8 cellular contexts compared by ENCODE assay signal in the genomic region with DNA sequence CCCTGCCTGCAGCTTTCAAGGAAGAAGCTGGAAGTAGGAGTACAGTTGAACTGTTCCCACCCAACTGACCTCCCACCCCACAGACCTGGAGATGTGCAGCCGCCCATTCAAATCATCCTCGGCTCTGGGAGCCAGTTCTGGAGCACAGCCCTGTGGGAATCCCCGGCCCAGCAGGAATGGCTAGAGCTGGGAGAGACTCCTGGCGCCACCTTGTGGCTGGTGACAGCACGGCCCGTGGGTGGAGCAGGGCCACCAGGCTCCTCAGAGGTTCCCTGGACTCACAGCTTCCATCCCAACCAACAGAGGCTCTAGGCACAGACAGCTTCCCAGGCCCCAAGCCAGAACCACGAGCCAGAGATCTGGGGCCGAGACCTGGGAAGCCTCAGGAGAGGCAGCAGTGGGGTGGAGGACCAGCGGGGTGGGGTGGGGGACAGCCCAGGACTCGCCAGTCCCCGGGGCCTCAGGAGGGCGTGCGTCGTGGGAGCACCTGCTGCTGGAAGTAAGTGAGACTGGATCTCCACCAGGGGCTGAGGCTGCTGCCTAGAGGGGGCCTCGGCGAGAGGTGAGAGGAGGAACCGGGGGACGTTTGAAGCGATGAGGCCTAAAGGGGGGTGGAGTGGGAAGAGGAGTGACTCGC. TPM values are rescaled to one million over a fixed set of nuclear protein-coding genes. Genes with fewer than 3 reads are reported as not detected.
A peak's percentile ranks its signal among the peaks of the same experiment; 100 is the strongest.
DNase-seq lines count a peak whose midpoint lies in the region; ATAC-seq and TF ChIP-seq lines count a peak whose summit lies in the region.

No MANE protein-coding gene starts in this region.

- no peak overlapping the region for H3K4me3 Mint-ChIP-seq in activated naive CD4-positive, alpha-beta T cell treated with anti-CD3 and anti-CD28 coated beads for 36 hours

- H3K4me1 Mint-ChIP-seq in activated naive CD4-positive, alpha-beta T cell treated with anti-CD3 and anti-CD28 coated beads for 36 hours (ENCODE audit: low read depth), result peaks cover 3% of the 10 kb centered on the region

- H3K9me3 Mint-ChIP-seq in activated naive CD4-positive, alpha-beta T cell treated with anti-CD3 and anti-CD28 coated beads for 36 hours, result no peaks in the 10 kb centered on the region

- ATAC-seq in RWPE2 (ENCODE audit: low read depth) (peak; percentile 89), gastroesophageal sphincter (peak; percentile 95), HG03039 (IDR thresholded peaks at IDR 0.05; ENCODE audit: unreplicated experiment) (no peak)

- DNase-seq in DMS53 treated with DMSO at 0.1 percent for 48 hours (lab: John Stamatoyannopoulos, UW; ENCODE audit: unreplicated experiment) (peak; percentile 65), RWPE2 (ENCODE audit: low spot score) (peak; percentile 73), osteoblast (ENCODE audit: insufficient read length, low spot score, missing footprints) (peak; percentile 100)
- peak; percentile 81 for DNase-seq in activated naive CD4-positive, alpha-beta T cell treated with anti-CD3 and anti-CD28 coated beads for 36 hours

- CTCF ChIA-PET in activated naive CD4-positive, alpha-beta T cell treated with anti-CD3 and anti-CD28 coated beads for 36 hours (lab: Charles Lee), result interaction anchor here (0.5 to 7.6 kb wide), 35 partner anchors 10 to 382 kb away, joined by 3 to 99 read pairs (median 4); partner anchors contain the start of gene RNF34

- H3K4me1 ChIP-seq in RWPE2 (ENCODE audit: insufficient read depth, poor library complexity, severe bottlenecking), result no peaks in the 10 kb centered on the region
- peaks cover 0 to 18% (median 7%) of the 10 kb centered on the region in 3 donors for H3K4me1 ChIP-seq in gastroesophageal sphincter
- no peaks in the 10 kb centered on the region for H3K4me1 ChIP-seq in osteoblast (ENCODE audit: insufficient read depth, low read length)

- TF ChIP-seq CTCF in RWPE2 (IDR thresholded peaks at IDR 0.05; ENCODE audit: poor library complexity, severe bottlenecking), result peak; percentile 86
- TF ChIP-seq CTCF in gastroesophageal sphincter (IDR thresholded peaks at IDR 0.05), result peak in 3 of 4 experiments; percentile 88 to 96 (median 88)
- TF ChIP-seq CTCF in osteoblast (IDR thresholded peaks at IDR 0.05; ENCODE audit: extremely low read depth, low read depth, low read length), result peak; percentile 90

- no peak for TF ChIP-seq EP300 in Ishikawa (IDR thresholded peaks at IDR 0.05; ENCODE audit: borderline replicate concordance)
- TF ChIP-seq EP300 in gastroesophageal sphincter (IDR thresholded peaks at IDR 0.05), result no peak

- no peak for TF ChIP-seq POLR2A in gastroesophageal sphincter (IDR thresholded peaks at IDR 0.05)

- intact Hi-C loops in activated naive CD4-positive, alpha-beta T cell treated with anti-CD3 and anti-CD28 coated beads for 36 hours (cut with micrococcal nuclease), result loop anchor here (1.0 to 5.0 kb wide), 3 partner anchors 91 to 381 kb away; partner anchors contain the start of gene ANAPC5

- H3K4me3 ChIP-seq in RWPE2 (ENCODE audit: severe bottlenecking) (no peak overlapping the region), gastroesophageal sphincter (no peak overlapping the region), osteoblast (ENCODE audit: insufficient read depth, low read length) (no peak overlapping the region)

- peaks cover 19% of the 10 kb centered on the region for H3K36me3 Mint-ChIP-seq in activated naive CD4-positive, alpha-beta T cell treated with anti-CD3 and anti-CD28 coated beads for 36 hours (ENCODE audit: low read depth)

- peak; percentile 80 for TF ChIP-seq RAD21 in Ishikawa (IDR thresholded peaks at IDR 0.05; ENCODE audit: low read depth)

- peaks cover 5% of the 10 kb centered on the region for H3K79me2 ChIP-seq in osteoblast (ENCODE audit: insufficient read depth, low read length)

- H2AFZ ChIP-seq in osteoblast (ENCODE audit: low read length), result no peak overlapping the region

- H4K20me1 ChIP-seq in osteoblast (ENCODE audit: insufficient read depth, low read length), result no peaks in the 10 kb centered on the region

- no peaks in the 10 kb centered on the region for H3K27me3 Mint-ChIP-seq in activated naive CD4-positive, alpha-beta T cell treated with anti-CD3 and anti-CD28 coated beads for 36 hours (ENCODE audit: low read depth)

- H3K36me3 ChIP-seq in RWPE2 (ENCODE audit: low read depth) (peaks cover 45% of the 10 kb centered on the region), gastroesophageal sphincter (peaks cover 0 to 62% of the 10 kb centered on the region in 2 donors), osteoblast (ENCODE audit: insufficient read depth, low read length) (peaks cover 21% of the 10 kb centered on the region)

- no peaks in the 10 kb centered on the region for H3K27me3 ChIP-seq in RWPE2 (ENCODE audit: insufficient read depth, poor library complexity, severe bottlenecking)
- H3K27me3 ChIP-seq in gastroesophageal sphincter, result no peaks in the 10 kb centered on the region
- H3K27me3 ChIP-seq in osteoblast (ENCODE audit: insufficient read depth, low read length), result no peaks in the 10 kb centered on the region

- no peak overlapping the region for H3K4me2 ChIP-seq in osteoblast (ENCODE audit: insufficient read depth, low read length)

- H3K27ac Mint-ChIP-seq in activated naive CD4-positive, alpha-beta T cell treated with anti-CD3 and anti-CD28 coated beads for 36 hours, result peak overlapping the region; percentile 74

- H3K9me3 ChIP-seq in RWPE2 (ENCODE audit: severe bottlenecking), result no peaks in the 10 kb centered on the region
- no peaks in the 10 kb centered on the region for H3K9me3 ChIP-seq in gastroesophageal sphincter
- no peaks in the 10 kb centered on the region for H3K9me3 ChIP-seq in osteoblast (ENCODE audit: low read depth, low read length)

- WGBS in gastroesophageal sphincter (ENCODE audit: low coverage in 1 of 2), 2 donors, result no CpG with 5 or more reads among the region's 20 CpGs

- H3K27ac ChIP-seq in RWPE2 (ENCODE audit: poor library complexity, severe bottlenecking), result no peak overlapping the region
- peak overlapping the region in 2 of 4 donors; percentile 9 to 27 for H3K27ac ChIP-seq in gastroesophageal sphincter
- no peak overlapping the region for H3K27ac ChIP-seq in osteoblast (ENCODE audit: low read depth, low read length)
- H3K27ac ChIP-seq in temporal lobe (ENCODE audit: low read depth, low read length), result peak overlapping the region; percentile 39

TF ChIP-seq in Ishikawa, 13 proteins besides CTCF, POLR2A, EP300 and RAD21:
- TF ChIP-seq TAF1 (IDR thresholded peaks at IDR 0.05; ENCODE audit: low read depth) (no peak), TCF12 (IDR thresholded peaks at IDR 0.05; ENCODE audit: low read depth) (no peak), CEBPB (IDR thresholded peaks at IDR 0.05) (no peak), YY1 (IDR thresholded peaks at IDR 0.05; ENCODE audit: low read depth) (0 out of 2 replicates have a peak, but pooled peaks have one; percentile 10), NFIC (IDR thresholded peaks at IDR 0.05) (no peak), EGR1 (IDR thresholded peaks at IDR 0.05) (peak; percentile 68), CREB1 (IDR thresholded peaks at IDR 0.05; ENCODE audit: low read depth) (no peak), TEAD4 (IDR thresholded peaks at IDR 0.05) (no peak), FOXM1 (IDR thresholded peaks at IDR 0.05; ENCODE audit: borderline replicate concordance, low read depth) (no peak), MAX (IDR thresholded peaks at IDR 0.05) (0 out of 2 replicates have a peak, but pooled peaks have one; percentile 26), ZBTB7A (IDR thresholded peaks at IDR 0.05; ENCODE audit: low read depth) (no peak)
- TF ChIP-seq, protein P1, sequence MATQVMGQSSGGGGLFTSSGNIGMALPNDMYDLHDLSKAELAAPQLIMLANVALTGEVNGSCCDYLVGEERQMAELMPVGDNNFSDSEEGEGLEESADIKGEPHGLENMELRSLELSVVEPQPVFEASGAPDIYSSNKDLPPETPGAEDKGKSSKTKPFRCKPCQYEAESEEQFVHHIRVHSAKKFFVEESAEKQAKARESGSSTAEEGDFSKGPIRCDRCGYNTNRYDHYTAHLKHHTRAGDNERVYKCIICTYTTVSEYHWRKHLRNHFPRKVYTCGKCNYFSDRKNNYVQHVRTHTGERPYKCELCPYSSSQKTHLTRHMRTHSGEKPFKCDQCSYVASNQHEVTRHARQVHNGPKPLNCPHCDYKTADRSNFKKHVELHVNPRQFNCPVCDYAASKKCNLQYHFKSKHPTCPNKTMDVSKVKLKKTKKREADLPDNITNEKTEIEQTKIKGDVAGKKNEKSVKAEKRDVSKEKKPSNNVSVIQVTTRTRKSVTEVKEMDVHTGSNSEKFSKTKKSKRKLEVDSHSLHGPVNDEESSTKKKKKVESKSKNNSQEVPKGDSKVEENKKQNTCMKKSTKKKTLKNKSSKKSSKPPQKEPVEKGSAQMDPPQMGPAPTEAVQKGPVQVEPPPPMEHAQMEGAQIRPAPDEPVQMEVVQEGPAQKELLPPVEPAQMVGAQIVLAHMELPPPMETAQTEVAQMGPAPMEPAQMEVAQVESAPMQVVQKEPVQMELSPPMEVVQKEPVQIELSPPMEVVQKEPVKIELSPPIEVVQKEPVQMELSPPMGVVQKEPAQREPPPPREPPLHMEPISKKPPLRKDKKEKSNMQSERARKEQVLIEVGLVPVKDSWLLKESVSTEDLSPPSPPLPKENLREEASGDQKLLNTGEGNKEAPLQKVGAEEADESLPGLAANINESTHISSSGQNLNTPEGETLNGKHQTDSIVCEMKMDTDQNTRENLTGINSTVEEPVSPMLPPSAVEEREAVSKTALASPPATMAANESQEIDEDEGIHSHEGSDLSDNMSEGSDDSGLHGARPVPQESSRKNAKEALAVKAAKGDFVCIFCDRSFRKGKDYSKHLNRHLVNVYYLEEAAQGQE (IDR thresholded peaks at IDR 0.05; ENCODE audit: low read depth), result no peak
- TF ChIP-seq, protein P2, sequence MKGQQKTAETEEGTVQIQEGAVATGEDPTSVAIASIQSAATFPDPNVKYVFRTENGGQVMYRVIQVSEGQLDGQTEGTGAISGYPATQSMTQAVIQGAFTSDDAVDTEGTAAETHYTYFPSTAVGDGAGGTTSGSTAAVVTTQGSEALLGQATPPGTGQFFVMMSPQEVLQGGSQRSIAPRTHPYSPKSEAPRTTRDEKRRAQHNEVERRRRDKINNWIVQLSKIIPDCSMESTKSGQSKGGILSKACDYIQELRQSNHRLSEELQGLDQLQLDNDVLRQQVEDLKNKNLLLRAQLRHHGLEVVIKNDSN (IDR thresholded peaks at IDR 0.05), result no peak

RNA-seq across cellular contexts. Expression of gene RNF34, which starts 43.4 kb away (rescaled TPM):
- total RNA-seq in activated naive CD4-positive, alpha-beta T cell treated with anti-CD3 and anti-CD28 coated beads for 36 hours, result 10 to 100 TPM; 54.1 to 57.0 TPM
- total RNA-seq in gastroesophageal sphincter, result 10 to 100 TPM; 42.5 to 76.0 (median 56.3) TPM
- 41.6 and 46.6 TPM in 2 replicates for total RNA-seq in osteoblast
- total RNA-seq in temporal lobe, result 48.7 TPM
